Comparison of ENCODE assay signal across 9 cellular contexts in the genomic region with DNA sequence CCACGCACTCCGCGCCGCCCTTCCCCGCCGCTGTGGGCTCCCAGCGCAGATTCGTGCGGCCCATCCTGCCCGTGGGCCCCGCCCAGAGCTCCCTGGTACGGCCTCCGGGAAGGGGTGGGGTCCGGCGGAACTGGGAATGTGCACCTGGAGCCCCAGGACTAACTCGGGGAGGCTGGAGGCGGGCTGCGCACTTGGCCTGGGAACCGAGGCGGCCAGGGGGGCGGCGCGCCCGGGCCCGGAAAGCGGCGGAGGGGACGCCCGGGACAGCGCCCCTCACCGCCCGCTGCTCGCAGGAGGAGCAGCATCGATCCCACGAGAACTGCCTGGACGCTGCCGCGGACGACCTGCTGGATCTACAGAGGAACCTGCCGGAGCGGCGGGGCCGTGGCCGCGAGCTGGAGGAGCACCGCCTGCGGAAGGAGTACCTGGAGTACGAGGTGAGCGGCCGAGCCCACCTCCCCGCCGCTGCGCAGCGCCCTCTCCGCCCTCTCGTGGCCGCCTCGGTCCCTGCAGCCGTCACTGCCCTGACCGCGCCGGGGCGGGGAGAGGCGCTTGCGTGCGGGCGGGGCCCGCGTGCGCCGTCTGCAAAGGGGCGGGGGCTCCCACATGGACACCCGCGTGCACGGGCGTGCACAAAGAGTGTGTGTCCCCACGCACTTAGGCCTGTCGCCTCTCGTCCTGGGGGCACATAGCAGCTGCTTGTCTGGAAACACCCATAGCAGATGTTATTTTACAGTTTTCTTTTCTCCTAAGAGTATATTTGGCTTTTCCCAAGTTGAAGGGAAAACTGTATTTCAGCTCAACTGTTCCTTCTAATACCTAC. TPM values are rescaled to one million over a fixed set of nuclear protein-coding genes. Genes with fewer than 3 reads are reported as not detected.
A peak's percentile ranks its signal among the peaks of the same experiment; 100 is the strongest.
DNase-seq lines count a peak whose midpoint lies in the region; ATAC-seq and TF ChIP-seq lines count a peak whose summit lies in the region.
"Had no signal": no experiment of that assay in that cellular context is flagged by ENCODE, and none has a peak within 500 bp of the region (broad histone marks: within the 10 kb centered on the region; RNA-seq: fewer than 3 reads in every experiment).

No MANE protein-coding gene starts in this region.

- H3K27me3 ChIP-seq in BJ (ENCODE audit: control insufficient read depth, insufficient read depth, low read length) (no peaks in the 10 kb centered on the region), osteoblast (ENCODE audit: insufficient read depth, low read length) (no peaks in the 10 kb centered on the region), testis (no peaks in the 10 kb centered on the region)

- DNase-seq in BJ (ENCODE audit: low read depth) = no peak
- peak; percentile 62 for DNase-seq in HT1080 (ENCODE audit: low read depth)
- peak; percentile 37 for DNase-seq in SK-N-DZ (ENCODE audit: low spot score)
- DNase-seq in glutamatergic neuron = peak; percentile 91
- peak; percentile 97 for DNase-seq in osteoblast (ENCODE audit: insufficient read length, low spot score, missing footprints)
- peak; percentile 84 for DNase-seq in testis

- H3K9me3 ChIP-seq in osteoblast (ENCODE audit: low read depth, low read length) (no peaks in the 10 kb centered on the region), testis (no peaks in the 10 kb centered on the region)

- H3K36me3 ChIP-seq in BJ (ENCODE audit: control insufficient read depth, insufficient read depth, low read length) = no peaks in the 10 kb centered on the region
- no peaks in the 10 kb centered on the region for H3K36me3 ChIP-seq in osteoblast (ENCODE audit: insufficient read depth, low read length)
- no peaks in the 10 kb centered on the region for H3K36me3 ChIP-seq in testis (ENCODE audit: low read depth, missing control alignments)

- WGBS in testis, 2 donors = 3 to 4% methylated on average over 5 to 42 of the region's 79 CpGs

- peak; percentile 67 for TF ChIP-seq CTCF in BJ (IDR thresholded peaks at IDR 0.05; ENCODE audit: insufficient read depth, low read depth, low read length)
- peak; percentile 99 for TF ChIP-seq CTCF in glutamatergic neuron (IDR thresholded peaks at IDR 0.05; ENCODE audit: partially characterized antibody, unreplicated experiment)
- peak; percentile 70 for TF ChIP-seq CTCF in osteoblast (IDR thresholded peaks at IDR 0.05; ENCODE audit: extremely low read depth, low read depth, low read length)
- TF ChIP-seq CTCF in testis (IDR thresholded peaks at IDR 0.05) = peak; percentile 86 to 92 (median 90)

- H3K4me3 ChIP-seq in BJ (ENCODE audit: low read depth, low read length) (peak overlapping the region; percentile 66), osteoblast (ENCODE audit: insufficient read depth, low read length) (peak overlapping the region; percentile 77), testis (peak overlapping the region; percentile 75 to 86)

- peaks cover 2% of the 10 kb centered on the region for H4K20me1 ChIP-seq in osteoblast (ENCODE audit: insufficient read depth, low read length)

- CTCF ChIA-PET in BJ (lab: Yijun Ruan, JAX) = interaction anchor here (0.6 to 15.0 kb wide), 60 partner anchors 8 to 1345 kb away, joined by 3 to 213 read pairs (median 4); a partner anchor contains a TSS

- H2AFZ ChIP-seq in osteoblast (ENCODE audit: low read length) = peak overlapping the region; percentile 83

- H3K4me3 Mint-ChIP-seq in activated naive CD8-positive, alpha-beta T cell = no peak overlapping the region
- H3K4me3 Mint-ChIP-seq in glutamatergic neuron (ENCODE audit: unreplicated experiment) = peak overlapping the region; percentile 74

- H3K79me2 ChIP-seq in osteoblast (ENCODE audit: insufficient read depth, low read length) = no peaks in the 10 kb centered on the region

- no peaks in the 10 kb centered on the region for H3K9me3 Mint-ChIP-seq in activated naive CD8-positive, alpha-beta T cell (ENCODE audit: low read depth)
- H3K9me3 Mint-ChIP-seq in glutamatergic neuron (ENCODE audit: unreplicated experiment) = peaks cover 5% of the 10 kb centered on the region
- H3K9me3 Mint-ChIP-seq: IgD-negative memory B cell had no signal

- intact Hi-C loops in testis (cut with DNase I; ENCODE audit: low total_unique reads) = no loop called here

- TF ChIP-seq POLR2A in testis (IDR thresholded peaks at IDR 0.05) = no peak

- peak; percentile 86 for ATAC-seq in GM19438 (IDR thresholded peaks at IDR 0.05; ENCODE audit: low read depth, unreplicated experiment)

- H3K27me3 Mint-ChIP-seq in activated naive CD8-positive, alpha-beta T cell = no peaks in the 10 kb centered on the region
- peaks cover 8% of the 10 kb centered on the region for H3K27me3 Mint-ChIP-seq in glutamatergic neuron (ENCODE audit: unreplicated experiment)
- H3K27me3 Mint-ChIP-seq: IgD-negative memory B cell had no signal

- no peak overlapping the region for H3K27ac ChIP-seq in osteoblast (ENCODE audit: low read depth, low read length)
- peak overlapping the region; percentile 41 to 68 for H3K27ac ChIP-seq in testis

- H3K4me1 ChIP-seq in osteoblast (ENCODE audit: insufficient read depth, low read length) (peaks cover 13% of the 10 kb centered on the region), testis (no peaks in the 10 kb centered on the region)

- H3K27ac Mint-ChIP-seq in activated naive CD8-positive, alpha-beta T cell = peak overlapping the region; percentile 79
- no peak overlapping the region for H3K27ac Mint-ChIP-seq in glutamatergic neuron (ENCODE audit: unreplicated experiment)

- H3K4me2 ChIP-seq in osteoblast (ENCODE audit: insufficient read depth, low read length) = peak overlapping the region; percentile 97

- peaks cover 45% of the 10 kb centered on the region for H3K4me1 Mint-ChIP-seq in activated naive CD8-positive, alpha-beta T cell (ENCODE audit: low read depth)
- no peaks in the 10 kb centered on the region for H3K4me1 Mint-ChIP-seq in glutamatergic neuron (ENCODE audit: low read depth, unreplicated experiment)

- peaks cover 6% of the 10 kb centered on the region for H3K36me3 Mint-ChIP-seq in activated naive CD8-positive, alpha-beta T cell
- H3K36me3 Mint-ChIP-seq in glutamatergic neuron (ENCODE audit: unreplicated experiment) = peaks cover 6% of the 10 kb centered on the region

- POLR2A ChIA-PET in BJ (lab: Charles Lee) = no interaction called here

RNA-seq across cellular contexts. Expression of a gene that starts 25.2 kb away (rescaled TPM):
- 0.93 and 1.9 TPM in 2 replicates for polyA plus RNA-seq in BJ (2011; rRNA removed)
- polyA minus RNA-seq in BJ (2011; rRNA and poly(A)+ RNA removed) = 1.4 and 1.9 TPM in 2 replicates
- total RNA-seq in HT1080 (2014; rRNA removed; shearing (Covaris generic)) = 41.6 and 44.5 TPM in 2 replicates
- 8.3 and 8.4 TPM in 2 replicates for polyA plus RNA-seq in HT1080 (2015; cell fraction: cytosol; rRNA removed)
- 29.0 and 32.7 TPM in 2 replicates for polyA plus RNA-seq in HT1080 (2015; cell fraction: nucleus; rRNA removed)
- polyA plus RNA-seq in SK-N-DZ (2014; cell fraction: cytosol; rRNA removed) = not detected in 2 replicates
- not detected in 2 replicates for polyA plus RNA-seq in SK-N-DZ (2014; cell fraction: nucleus; rRNA removed)
- 1.2 TPM for total RNA-seq in glutamatergic neuron (ENCODE audit: unreplicated experiment)
- total RNA-seq in osteoblast = 1.2 and 1.8 TPM in 2 replicates
- total RNA-seq in testis = 10 to 100 TPM; 18.7 to 35.9 TPM
- 22.8 TPM for polyA plus RNA-seq in testis (ENCODE audit: insufficient read depth, low read depth, low replicate concordance)
